8 cellular contexts compared by ENCODE assay signal in the genomic region with DNA sequence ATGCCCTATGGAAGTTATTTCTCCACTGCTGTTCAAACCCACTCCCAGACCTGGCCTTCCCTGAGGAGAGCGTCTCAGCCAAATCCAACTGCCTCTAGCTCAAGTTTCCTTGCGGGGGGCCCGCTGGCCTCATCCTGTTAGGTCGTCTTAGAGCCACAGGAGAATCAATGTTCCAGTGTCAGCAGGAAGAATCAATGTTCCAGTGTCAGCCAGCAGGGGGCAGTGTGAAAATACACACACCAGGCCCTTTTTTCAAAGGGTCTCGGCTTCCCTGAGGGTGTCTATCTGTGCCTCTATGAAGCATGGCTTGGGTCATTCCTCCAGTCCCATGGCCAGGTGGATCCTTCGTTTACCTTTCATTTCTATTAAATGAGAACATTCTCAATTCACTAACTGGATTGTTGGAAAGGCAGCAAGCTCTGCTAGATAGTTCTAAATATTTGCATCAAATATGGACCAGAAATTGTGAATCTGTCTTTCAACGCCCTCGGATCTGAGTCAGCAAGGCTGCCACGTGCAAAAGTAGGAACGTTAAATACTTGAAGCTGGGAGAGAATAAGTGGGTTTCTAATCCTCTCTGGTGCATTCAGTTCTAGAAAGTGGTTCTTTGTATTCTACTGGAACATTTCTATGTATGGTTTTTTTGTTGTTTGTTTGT. TPM values are rescaled to one million over a fixed set of nuclear protein-coding genes. Genes with fewer than 3 reads are reported as not detected.
DNase-seq lines count a peak whose midpoint lies in the region; ATAC-seq and TF ChIP-seq lines count a peak whose summit lies in the region.

No MANE protein-coding gene starts in this region.

- H3K4me3 ChIP-seq in WI38 (ENCODE audit: low read depth, low read length) = no peak overlapping the region
- no peak overlapping the region for H3K4me3 ChIP-seq in breast epithelium

- no peak for ATAC-seq in GM21360 (IDR thresholded peaks at IDR 0.05; ENCODE audit: unreplicated experiment)

- intact Hi-C loops in breast epithelium (cut with DNase I; ENCODE audit: low total_unique reads) = no loop called here

- no peaks in the 10 kb centered on the region for H3K4me1 ChIP-seq in breast epithelium

- TF ChIP-seq CTCF in WI38 (IDR thresholded peaks at IDR 0.05; ENCODE audit: low read depth, low read length) (peak; percentile 86), breast epithelium (IDR thresholded peaks at IDR 0.05) (peak; percentile 36 to 41 (median 40))

- no peaks in the 10 kb centered on the region for H3K36me3 ChIP-seq in breast epithelium

- TF ChIP-seq POLR2A in breast epithelium (IDR thresholded peaks at IDR 0.05) = no peak

- no peaks in the 10 kb centered on the region for H3K9me3 ChIP-seq in breast epithelium

- DNase-seq in EH (ENCODE audit: low read depth) = peak; percentile 45
- peak; percentile 60 for DNase-seq in KG1 (lab: John Stamatoyannopoulos, UW)
- DNase-seq in breast epithelium (ENCODE audit: low spot score in 2 of 2) = no peak
- DNase-seq in medulla oblongata (ENCODE audit: extremely low spot score) = peak; percentile 57
- peak; percentile 50 for DNase-seq in stimulated activated CD8-positive, alpha-beta memory T cell treated with anti-CD3 and anti-CD28 coated beads, Interleukin-7, amount 100 ng/mL, for 24 hours (ENCODE audit: low read depth)
- no peak for DNase-seq in NCI-H2029 treated with DMSO at 0.1 percent for 48 hours (lab: John Stamatoyannopoulos, UW)

- H3K27ac ChIP-seq in breast epithelium = no peak overlapping the region

- H3K27me3 ChIP-seq in breast epithelium = no peaks in the 10 kb centered on the region

RNA-seq across cellular contexts. Expression of a gene that starts 19.2 kb away (rescaled TPM):
- not detected for total RNA-seq in breast epithelium

RNA-seq across cellular contexts. Expression of a gene that starts 54.6 kb away (rescaled TPM):
- total RNA-seq in breast epithelium = 100 to 1,000 TPM in 2 of 3 donors, 10 to 100 TPM in 1; 88.2 to 145 (median 124) TPM

Comparison
In these comparisons a context has a peak if more than half of its experiments do, and no peak if none do; other contexts are left out.
1. DNase-seq: peak in EH (single experiment), KG1 (single experiment), medulla oblongata (single experiment) and stimulated activated CD8-positive, alpha-beta memory T cell treated with anti-CD3 and anti-CD28 coated beads, Interleukin-7, amount 100 ng/mL, for 24 hours (single experiment); none in breast epithelium (0 of 2) and NCI-H2029 treated with DMSO at 0.1 percent for 48 hours (single experiment).